Comparison of ENCODE assay signal across 8 cellular contexts in genomic region chr10:12350925-12351324, GRCh38. TPM values are rescaled to one million over a fixed set of nuclear protein-coding genes. Genes with fewer than 3 reads are reported as not detected.
A peak's percentile ranks its signal among the peaks of the same experiment; 100 is the strongest.
DNase-seq lines count a peak whose midpoint lies in the region; ATAC-seq and TF ChIP-seq lines count a peak whose summit lies in the region.

No MANE protein-coding gene starts in this region.

- peak overlapping the region; percentile 97 for H3K4me3 ChIP-seq in suprapubic skin

- TF ChIP-seq POLR2A in suprapubic skin (IDR thresholded peaks at IDR 0.05) = no peak

- ATAC-seq in activated CD4-positive, alpha-beta T cell treated with anti-CD3 and anti-CD28 coated beads for 36 hours = no peak
- no peak for ATAC-seq in GM18511 (IDR thresholded peaks at IDR 0.05; ENCODE audit: unreplicated experiment)

- peak; percentile 27 for DNase-seq in activated CD4-positive, alpha-beta T cell treated with anti-CD3 and anti-CD28 coated beads for 36 hours
- no peak for DNase-seq in activated CD4-positive, alpha-beta T cell treated with anti-CD3 and anti-CD28 coated beads for 1 hour
- DNase-seq in left kidney (ENCODE audit: low read depth, low spot score) = peak; percentile 24
- no peak for DNase-seq in suprapubic skin (ENCODE audit: low spot score in 2 of 2)
- DNase-seq in occipital lobe (lab: John Stamatoyannopoulos, UW) = no peak
- DNase-seq in NCI-H446 (lab: John Stamatoyannopoulos, UW) = no peak

- no peaks in the 10 kb centered on the region for H3K36me3 ChIP-seq in suprapubic skin

- H3K27me3 ChIP-seq in suprapubic skin = no peaks in the 10 kb centered on the region

- no peaks in the 10 kb centered on the region for H3K9me3 ChIP-seq in suprapubic skin

- CTCF ChIA-PET in activated CD4-positive, alpha-beta T cell treated with anti-CD3 and anti-CD28 coated beads for 36 hours (lab: Charles Lee) = interaction anchor here (0.6 to 1.8 kb wide), 8 partner anchors 15 to 360 kb away, joined by 3 to 5 read pairs (median 3); no protein-coding TSS in a partner anchor

- H3K36me3 Mint-ChIP-seq in activated CD4-positive, alpha-beta T cell treated with anti-CD3 and anti-CD28 coated beads for 36 hours (ENCODE audit: low read depth) = peaks cover 3% of the 10 kb centered on the region
- no peaks in the 10 kb centered on the region for H3K36me3 Mint-ChIP-seq in activated naive CD4-positive, alpha-beta T cell treated with anti-CD3 and anti-CD28 coated beads, Interleukin-2, amount 50 U/mL, for 24 hours

- peak overlapping the region; percentile 95 for H3K27ac Mint-ChIP-seq in activated CD4-positive, alpha-beta T cell treated with anti-CD3 and anti-CD28 coated beads for 36 hours
- no peak overlapping the region for H3K27ac Mint-ChIP-seq in activated naive CD4-positive, alpha-beta T cell treated with anti-CD3 and anti-CD28 coated beads, Interleukin-2, amount 50 U/mL, for 24 hours

- TF ChIP-seq EP300 in suprapubic skin (IDR thresholded peaks at IDR 0.05) = no peak

- H3K4me1 ChIP-seq in suprapubic skin = peaks cover 23% of the 10 kb centered on the region

- intact Hi-C loops in activated CD4-positive, alpha-beta T cell treated with anti-CD3 and anti-CD28 coated beads for 36 hours (cut with DNase I, micrococcal nuclease) = loop anchor here in 1 of 2 experiments (1.0 to 2.0 kb wide), 2 partner anchors 68 to 305 kb away; no protein-coding TSS in a partner anchor

- H3K27ac ChIP-seq in suprapubic skin = no peak overlapping the region

- H3K27me3 Mint-ChIP-seq in activated CD4-positive, alpha-beta T cell treated with anti-CD3 and anti-CD28 coated beads for 36 hours = peaks cover 4% of the 10 kb centered on the region
- no peaks in the 10 kb centered on the region for H3K27me3 Mint-ChIP-seq in activated naive CD4-positive, alpha-beta T cell treated with anti-CD3 and anti-CD28 coated beads, Interleukin-2, amount 50 U/mL, for 24 hours

- POLR2A ChIA-PET in activated CD4-positive, alpha-beta T cell treated with anti-CD3 and anti-CD28 coated beads for 36 hours (lab: Charles Lee) = interaction anchor here (0.6 to 1.1 kb wide), 4 partner anchors 127 to 354 kb away, joined by 3 to 4 read pairs (median 4); no protein-coding TSS in a partner anchor

- H3K9me3 Mint-ChIP-seq in activated CD4-positive, alpha-beta T cell treated with anti-CD3 and anti-CD28 coated beads for 36 hours (ENCODE audit: low read depth) = no peaks in the 10 kb centered on the region
- no peaks in the 10 kb centered on the region for H3K9me3 Mint-ChIP-seq in activated naive CD4-positive, alpha-beta T cell treated with anti-CD3 and anti-CD28 coated beads, Interleukin-2, amount 50 U/mL, for 24 hours

- peak overlapping the region; percentile 90 for H3K4me3 Mint-ChIP-seq in activated CD4-positive, alpha-beta T cell treated with anti-CD3 and anti-CD28 coated beads for 36 hours
- H3K4me3 Mint-ChIP-seq in activated naive CD4-positive, alpha-beta T cell treated with anti-CD3 and anti-CD28 coated beads, Interleukin-2, amount 50 U/mL, for 24 hours = peak overlapping the region; percentile 94

- peaks cover 47% of the 10 kb centered on the region for H3K4me1 Mint-ChIP-seq in activated CD4-positive, alpha-beta T cell treated with anti-CD3 and anti-CD28 coated beads for 36 hours
- H3K4me1 Mint-ChIP-seq in activated naive CD4-positive, alpha-beta T cell treated with anti-CD3 and anti-CD28 coated beads, Interleukin-2, amount 50 U/mL, for 24 hours = peaks cover 43% of the 10 kb centered on the region

- no peak for TF ChIP-seq CTCF in suprapubic skin (IDR thresholded peaks at IDR 0.05)

- 15% methylated on average over 9 of the region's 9 CpGs for WGBS in suprapubic skin

RNA-seq across cellular contexts. Expression of gene CAMK1D, which starts 1.6 kb away (rescaled TPM):
- 10 to 100 TPM; 16.0 to 16.3 TPM for total RNA-seq in activated CD4-positive, alpha-beta T cell treated with anti-CD3 and anti-CD28 coated beads for 36 hours
- total RNA-seq in suprapubic skin = 10 to 100 TPM; 26.4 to 31.3 (median 30.2) TPM
- total RNA-seq in occipital lobe = 18.9 TPM

Comparison
In these comparisons a context has a peak if more than half of its experiments do, and no peak if none do; other contexts are left out.
1. DNase-seq: peak in activated CD4-positive, alpha-beta T cell treated with anti-CD3 and anti-CD28 coated beads for 36 hours (single experiment) and left kidney (single experiment); none in activated CD4-positive, alpha-beta T cell treated with anti-CD3 and anti-CD28 coated beads for 1 hour (single experiment), suprapubic skin (0 of 2), occipital lobe (single experiment) and NCI-H446 (0 of 2).